ENCODE assay signal across 17 cellular contexts in genomic region chr9:82605657-82606031, GRCh38.
"Had no signal": no experiment of that assay in that cellular context is flagged by ENCODE, and none has a peak within 500 bp of the region (broad histone marks: within the 10 kb centered on the region; RNA-seq: fewer than 3 reads in every experiment).

No MANE protein-coding gene starts in this region.

- H3K9ac ChIP-seq: SK-N-SH had no signal

- DNase-seq: KBM-7, NCI-H1092, NCI-H1105 treated with DMSO at 0.1 percent for 48 hours, NCI-H1417 treated with DMSO at 0.1 percent for 48 hours, NCI-H146, NCI-H187, NCI-H2029, NCI-H2081 treated with DMSO at 0.1 percent for 48 hours, NCI-H2171, NCI-H510A, NCI-H524 treated with DMSO at 0.1 percent for 48 hours, NCI-H774, Right ventricle myocardium superior, RPMI8226, SK-N-SH, SW 1271 had no signal

- FAIRE-seq: RCC 7860 had no signal

- H3K4me2 ChIP-seq: SK-N-SH had no signal

- H3K9me2 ChIP-seq: SK-N-SH had no signal

- H3K9me3 ChIP-seq: SK-N-SH had no signal
